In the genomic region with DNA sequence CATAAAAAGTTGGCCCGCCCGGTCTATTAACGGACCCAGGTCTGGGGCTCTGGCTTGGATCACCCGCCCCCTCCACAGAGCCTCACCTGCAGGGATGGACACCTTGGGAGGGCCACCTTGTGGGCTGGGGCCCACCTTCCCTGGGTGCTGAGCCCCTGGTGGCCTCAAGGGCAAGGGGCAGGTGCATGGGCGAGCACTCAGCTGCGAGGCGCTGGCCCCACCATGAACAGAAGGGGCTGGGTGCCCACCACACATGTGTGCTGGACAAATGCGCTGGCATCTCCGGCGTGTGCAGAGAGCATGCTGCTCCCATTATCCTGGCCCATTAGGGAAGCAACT, we compare ENCODE assay signal across 21 cellular contexts.
"Had no signal": no experiment of that assay in that cellular context is flagged by ENCODE, and none has a peak within 500 bp of the region (broad histone marks: within the 10 kb centered on the region; RNA-seq: fewer than 3 reads in every experiment).

No MANE protein-coding gene starts in this region.

- H3K4me3 Mint-ChIP-seq: central memory CD8-positive, alpha-beta T cell; naive B cell had no signal

- H3K9me3 ChIP-seq: esophagus muscularis mucosa, psoas muscle, sigmoid colon, tibial artery had no signal

- H3K27ac Mint-ChIP-seq: naive B cell had no signal

- H3K27ac ChIP-seq: dorsolateral prefrontal cortex, epithelial cell of prostate, esophagus muscularis mucosa, gastroesophageal sphincter, parathyroid adenoma, psoas muscle, sigmoid colon, skin epidermis, tibial artery had no signal

- H3K9ac ChIP-seq: parathyroid adenoma had no signal

- H3K27me3 ChIP-seq: esophagus muscularis mucosa, gastroesophageal sphincter, sigmoid colon, tibial artery had no signal

- DNase-seq: cortex of kidney; dorsolateral prefrontal cortex; effector CD8-positive, alpha-beta T cell; left colon; left ventricle myocardium superior; mesenchymal stem cell; naive B cell; psoas muscle; sigmoid colon; stimulated activated CD4-positive, alpha-beta T cell treated with anti-CD3 and anti-CD28 coated beads, Interleukin-2, amount 100 ng/mL, for 24 hours; stimulated activated CD4-positive, alpha-beta T cell treated with anti-CD3 and anti-CD28 coated beads, Interleukin-4, amount 100 ng/mL, for 4 hours; stimulated activated naive CD4-positive, alpha-beta T cell; tibial artery had no signal

- H3K4me1 ChIP-seq: esophagus muscularis mucosa, gastroesophageal sphincter, parathyroid adenoma, psoas muscle, sigmoid colon, tibial artery had no signal

- H3K4me3 ChIP-seq: dorsolateral prefrontal cortex, esophagus muscularis mucosa, gastroesophageal sphincter, lung, psoas muscle, sigmoid colon, skin epidermis, tibial artery had no signal

- H3K36me3 ChIP-seq: esophagus muscularis mucosa, gastroesophageal sphincter, sigmoid colon, tibial artery had no signal

- FAIRE-seq: endometrium had no signal

- H3K79me2 ChIP-seq: parathyroid adenoma had no signal

- H3K36me3 Mint-ChIP-seq: naive B cell had no signal

- H2AFZ ChIP-seq: parathyroid adenoma had no signal

- H3K4me1 Mint-ChIP-seq: central memory CD8-positive, alpha-beta T cell; naive B cell had no signal

- ATAC-seq: gastroesophageal sphincter, left colon, left ventricle myocardium superior, psoas muscle had no signal
